12 cellular contexts compared by ENCODE assay signal in the genomic region with DNA sequence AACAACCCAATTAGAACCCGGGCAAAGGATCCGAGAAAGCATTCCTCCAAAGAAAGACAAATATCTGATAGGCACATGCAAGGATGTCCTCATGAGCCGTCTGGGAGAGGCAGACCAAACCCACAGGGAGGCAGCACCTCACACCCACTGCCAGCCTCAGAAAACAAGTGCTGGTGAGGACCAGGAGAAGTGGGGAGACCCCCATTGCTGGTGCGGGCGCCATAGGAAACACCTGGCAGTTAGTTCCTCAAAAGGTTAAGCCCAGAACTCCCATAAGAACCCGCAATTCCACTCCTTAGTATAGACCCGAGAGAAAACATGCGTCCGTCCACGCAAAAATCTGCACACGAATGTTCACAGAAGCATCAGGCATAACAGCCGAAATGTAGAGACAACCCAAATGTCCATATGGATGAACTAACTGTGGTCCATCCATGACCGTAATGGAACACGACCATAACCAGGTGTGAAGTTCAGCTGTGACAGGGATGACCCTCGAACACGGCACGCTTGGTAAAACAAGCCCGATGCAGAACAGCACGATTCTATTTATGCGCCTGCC. TPM values are rescaled to one million over a fixed set of nuclear protein-coding genes. Genes with fewer than 3 reads are reported as not detected.
A peak's percentile ranks its signal among the peaks of the same experiment; 100 is the strongest.
DNase-seq lines count a peak whose midpoint lies in the region; ATAC-seq, FAIRE-seq and TF ChIP-seq lines count a peak whose summit lies in the region.
"Had no signal": no experiment of that assay in that cellular context is flagged by ENCODE, and none has a peak within 500 bp of the region (broad histone marks: within the 10 kb centered on the region; RNA-seq: fewer than 3 reads in every experiment).

No MANE protein-coding gene starts in this region.

- TF ChIP-seq EP300 in HepG2 (IDR thresholded peaks at IDR 0.05; ENCODE audit: low read depth in 2 of 2, low read length in 2 of 2) (no peak), HepG2 (CRISPR knock-in tag; IDR thresholded peaks at IDR 0.05; ENCODE audit: borderline replicate concordance) (no peak)

- no peak for TF ChIP-seq CTCF in HepG2 (CRISPR knock-in tag; IDR thresholded peaks at IDR 0.05)
- TF ChIP-seq CTCF in right lobe of liver (IDR thresholded peaks at IDR 0.05) = no peak
- no peak for TF ChIP-seq CTCF in mesothelial cell of epicardium (IDR thresholded peaks at IDR 0.05; ENCODE audit: unreplicated experiment)

- H3K36me3 ChIP-seq in HepG2 (replicated peaks in 1 of 2; ENCODE audit: control insufficient read depth in 1 of 2, insufficient read depth in 2 of 2, low read length in 2 of 2) (peaks cover 7 to 11% of the 10 kb centered on the region in 2 experiments; a peak in 4 of 5 replicates), right lobe of liver (no peaks in the 10 kb centered on the region)

- H3K27ac ChIP-seq in HepG2 (ENCODE audit: extremely low read length, insufficient read depth, low read length) = peak overlapping the region; percentile 83
- H3K27ac ChIP-seq in right lobe of liver = no peak overlapping the region

- BruUV-seq in HepG2 (replicated peaks; lab: Mats Ljungman, UMichigan) = no TSS peak

- no peaks in the 10 kb centered on the region for H3K36me3 Mint-ChIP-seq in activated naive CD8-positive, alpha-beta T cell
- H3K36me3 Mint-ChIP-seq in mesothelial cell of epicardium = peaks cover 2% of the 10 kb centered on the region

- peak overlapping the region; percentile 54 for H3K27ac Mint-ChIP-seq in activated naive CD8-positive, alpha-beta T cell
- peak overlapping the region; percentile 62 for H3K27ac Mint-ChIP-seq in mesothelial cell of epicardium

- no peak overlapping the region for H3K9ac ChIP-seq in HepG2 (ENCODE audit: insufficient read depth, low read depth, low read length)

- H3K4me3 ChIP-seq in HepG2 (replicated peaks in 1 of 3; ENCODE audit: insufficient read depth in 1 of 3, low read depth in 2 of 3, low read length in 3 of 3) = no peak overlapping the region
- no peak overlapping the region for H3K4me3 ChIP-seq in right lobe of liver
- H3K4me3 ChIP-seq: K562 had no signal

- TF ChIP-seq RAD21 in HepG2 (CRISPR knock-in tag; IDR thresholded peaks at IDR 0.05) = no peak

- no peak overlapping the region for H3K4me2 ChIP-seq in HepG2 (ENCODE audit: low read depth, low read length)

- H3K4me1 Mint-ChIP-seq in activated naive CD8-positive, alpha-beta T cell (ENCODE audit: low read depth) = peaks cover 55% of the 10 kb centered on the region
- H3K4me1 Mint-ChIP-seq in mesothelial cell of epicardium = peaks cover 48% of the 10 kb centered on the region

- H3K9me3 Mint-ChIP-seq in activated naive CD8-positive, alpha-beta T cell (ENCODE audit: low read depth) = no peaks in the 10 kb centered on the region
- no peaks in the 10 kb centered on the region for H3K9me3 Mint-ChIP-seq in mesothelial cell of epicardium

- H3K27me3 Mint-ChIP-seq in activated naive CD8-positive, alpha-beta T cell = no peaks in the 10 kb centered on the region
- no peaks in the 10 kb centered on the region for H3K27me3 Mint-ChIP-seq in mesothelial cell of epicardium (ENCODE audit: low read depth)

- H2AFZ ChIP-seq in HepG2 (ENCODE audit: low read length) = no peak overlapping the region

- TF ChIP-seq POLR2A in HepG2 (IDR thresholded peaks at IDR 0.05; ENCODE audit: insufficient read depth in 1 of 2, low read depth in 2 of 2, low read length in 2 of 2) (0 out of 4 replicates have a peak, but pooled peaks of 1 of the 2 experiments have one; percentile 10), right lobe of liver (IDR thresholded peaks at IDR 0.05) (no peak)

- H3K79me2 ChIP-seq in HepG2 (ENCODE audit: insufficient read depth, low read length) = peaks cover 91% of the 10 kb centered on the region

- POLR2A ChIA-PET in HepG2 (lab: Yijun Ruan, JAX) = no interaction called here

- WGBS in HepG2 (ENCODE audit: low lambda C conversion rate) = 85% methylated on average over 20 of the region's 20 CpGs
- WGBS in right lobe of liver (ENCODE audit: insufficient coverage, low coverage, low lambda C conversion rate, missing lambda C conversion rate) = 61% methylated on average over 19 of the region's 20 CpGs

- peaks cover 91% of the 10 kb centered on the region for H4K20me1 ChIP-seq in HepG2 (ENCODE audit: insufficient read depth, low read length)

- peak overlapping the region; percentile 35 for H3K4me3 Mint-ChIP-seq in activated naive CD8-positive, alpha-beta T cell
- no peak overlapping the region for H3K4me3 Mint-ChIP-seq in mesothelial cell of epicardium

- ATAC-seq in HepG2 (no peak), right lobe of liver (no peak), GM19397 (IDR thresholded peaks at IDR 0.05; ENCODE audit: unreplicated experiment) (no peak)
- ATAC-seq: K562 had no signal

- in situ Hi-C loops in HepG2 (cut with HindIII; ENCODE audit: extremely low pct_ligation_motif_present, low pct_unique_long_range_greater_than_20kb) = no loop called here

- H3K4me1 ChIP-seq in HepG2 (ENCODE audit: insufficient read depth, low read length) (peaks cover 90% of the 10 kb centered on the region), right lobe of liver (peaks cover 0 to 74% (median 45%) of the 10 kb centered on the region in 4 donors)

- intact Hi-C loops in HepG2 (cut with micrococcal nuclease; ENCODE audit: unreplicated experiment) = loop anchor here (5.0 kb wide), 1 partner anchor 776 kb away; a partner anchor contains a TSS
- intact Hi-C loops in right lobe of liver (cut with DNase I) = no loop called here

- CTCF ChIA-PET in HepG2 (lab: Yijun Ruan, JAX; ENCODE audit: low intra/inter-chr PET ratio, low total read pairs) = no interaction called here

- no peaks in the 10 kb centered on the region for H3K27me3 ChIP-seq in HepG2 (ENCODE audit: control insufficient read depth in 1 of 2, insufficient read depth in 2 of 2, low read length in 2 of 2)
- no peaks in the 10 kb centered on the region for H3K27me3 ChIP-seq in right lobe of liver

- H3K9me3 ChIP-seq in HepG2 (ENCODE audit: low read length) = no peaks in the 10 kb centered on the region
- H3K9me3 ChIP-seq in right lobe of liver = no peaks in the 10 kb centered on the region

- FAIRE-seq in HepG2 (lab: Jason Lieb, UNC) = no peak
- FAIRE-seq: K562 had no signal

- DNase-seq in HepG2 (ENCODE audit: low spot score) = no peak
- DNase-seq in right lobe of liver = no peak
- DNase-seq in mesothelial cell of epicardium (ENCODE audit: low spot score in 2 of 2, unreplicated experiment in 2 of 2) = no peak
- no peak for DNase-seq in hepatic stellate cell (ENCODE audit: low spot score)
- DNase-seq in LoVo (ENCODE audit: low spot score) = no peak
- no peak for DNase-seq in NCI-H446 (lab: John Stamatoyannopoulos, UW)
- DNase-seq: NCI-H226; SHP77; stimulated activated naive CD4-positive, alpha-beta T cell treated with Interleukin-2 at 50 U/mL for 16 hours had no signal

RNA-seq across cellular contexts. Expression of a gene that starts 7.9 kb away (rescaled TPM):
- 35.6 and 42.8 TPM in 2 replicates for total RNA-seq in HepG2 (2016; rRNA removed; fragmentation: Illumina TruSeq; extraction: Trizol)
- 29.0 and 33.1 TPM in 2 replicates for total RNA-seq in HepG2 (2016; cell fraction: cytosol; rRNA removed; fragmentation: Illumina TruSeq; extraction: Trizol; ENCODE audit: low read depth)
- total RNA-seq in HepG2 (2016; cell fraction: insoluble cytoplasmic fraction; rRNA removed; fragmentation: Illumina TruSeq; extraction: Trizol) = 34.7 and 46.1 TPM in 2 replicates
- total RNA-seq in HepG2 (2016; cell fraction: membrane; rRNA removed; fragmentation: Illumina TruSeq; extraction: Trizol) = 62.2 and 73.5 TPM in 2 replicates
- 17.6 and 21.2 TPM in 2 replicates for total RNA-seq in HepG2 (2016; cell fraction: nucleus; rRNA removed; fragmentation: Illumina TruSeq; extraction: Trizol)
- 15.1 and 23.1 TPM in 2 replicates for polyA plus RNA-seq in HepG2 (2011; rRNA removed)
- 9.6 and 21.1 TPM in 2 replicates for polyA plus RNA-seq in HepG2 (2011; cell fraction: cytosol; rRNA removed)
- 24.0 and 30.1 TPM in 2 replicates for polyA plus RNA-seq in HepG2 (2011; cell fraction: nucleus; rRNA removed)
- 20.1 and 21.2 TPM in 2 replicates for polyA plus RNA-seq in HepG2 (2012)
- polyA plus RNA-seq in HepG2 (2016; cell fraction: cytosol; fragmentation: Illumina TruSeq; extraction: Trizol; ENCODE audit: low read depth) = 34.6 and 40.9 TPM in 2 replicates
- 47.2 and 47.3 TPM in 2 replicates for polyA plus RNA-seq in HepG2 (2016; cell fraction: insoluble cytoplasmic fraction; fragmentation: Illumina TruSeq; extraction: Trizol; ENCODE audit: low read depth)
- polyA plus RNA-seq in HepG2 (2016; cell fraction: membrane; fragmentation: Illumina TruSeq; extraction: Trizol; ENCODE audit: low read depth) = 55.5 and 74.3 TPM in 2 replicates
- 38.1 and 41.9 TPM in 2 replicates for polyA plus RNA-seq in HepG2 (2016; cell fraction: nucleus; fragmentation: Illumina TruSeq; extraction: Trizol; ENCODE audit: insufficient read depth, low read depth)
- polyA minus RNA-seq in HepG2 (2011; rRNA and poly(A)+ RNA removed; ENCODE audit: low replicate concordance) = 11.1 and 37.8 TPM in 2 replicates
- polyA minus RNA-seq in HepG2 (2011; cell fraction: cytosol; rRNA and poly(A)+ RNA removed) = 24.6 and 29.7 TPM in 2 replicates
- 9.8 and 11.8 TPM in 2 replicates for polyA minus RNA-seq in HepG2 (2011; cell fraction: nucleus; rRNA and poly(A)+ RNA removed)
- total RNA-seq in right lobe of liver = 10 to 100 TPM; 15.8 to 26.0 (median 22.5) TPM
- total RNA-seq in mesothelial cell of epicardium = 33.3 to 38.3 TPM (median 35.5 TPM) in 3 replicates

RNA-seq across cellular contexts. Expression of a gene that starts 27.9 kb away (rescaled TPM):
- total RNA-seq in HepG2 (2016; rRNA removed; fragmentation: Illumina TruSeq; extraction: Trizol) = 24.4 and 30.3 TPM in 2 replicates
- 8.7 and 10.7 TPM in 2 replicates for total RNA-seq in HepG2 (2016; cell fraction: cytosol; rRNA removed; fragmentation: Illumina TruSeq; extraction: Trizol; ENCODE audit: low read depth)
- 24.3 and 28.9 TPM in 2 replicates for total RNA-seq in HepG2 (2016; cell fraction: insoluble cytoplasmic fraction; rRNA removed; fragmentation: Illumina TruSeq; extraction: Trizol)
- total RNA-seq in HepG2 (2016; cell fraction: membrane; rRNA removed; fragmentation: Illumina TruSeq; extraction: Trizol) = 18.5 and 19.0 TPM in 2 replicates
- total RNA-seq in HepG2 (2016; cell fraction: nucleus; rRNA removed; fragmentation: Illumina TruSeq; extraction: Trizol) = 16.6 and 20.8 TPM in 2 replicates
- polyA plus RNA-seq in HepG2 (2011; rRNA removed) = 27.4 and 34.2 TPM in 2 replicates
- polyA plus RNA-seq in HepG2 (2011; cell fraction: cytosol; rRNA removed) = 26.3 and 39.4 TPM in 2 replicates
- 141 and 147 TPM in 2 replicates for polyA plus RNA-seq in HepG2 (2011; cell fraction: nucleus; rRNA removed)
- polyA plus RNA-seq in HepG2 (2012) = 31.4 and 36.8 TPM in 2 replicates
- 9.9 and 10.2 TPM in 2 replicates for polyA plus RNA-seq in HepG2 (2016; cell fraction: cytosol; fragmentation: Illumina TruSeq; extraction: Trizol; ENCODE audit: low read depth)
- 35.6 and 37.8 TPM in 2 replicates for polyA plus RNA-seq in HepG2 (2016; cell fraction: insoluble cytoplasmic fraction; fragmentation: Illumina TruSeq; extraction: Trizol; ENCODE audit: low read depth)
- 15.1 and 15.7 TPM in 2 replicates for polyA plus RNA-seq in HepG2 (2016; cell fraction: membrane; fragmentation: Illumina TruSeq; extraction: Trizol; ENCODE audit: low read depth)
- 59.4 and 67.1 TPM in 2 replicates for polyA plus RNA-seq in HepG2 (2016; cell fraction: nucleus; fragmentation: Illumina TruSeq; extraction: Trizol; ENCODE audit: insufficient read depth, low read depth)
- 7.0 and 28.3 TPM in 2 replicates for polyA minus RNA-seq in HepG2 (2011; rRNA and poly(A)+ RNA removed; ENCODE audit: low replicate concordance)
- 15.8 and 20.3 TPM in 2 replicates for polyA minus RNA-seq in HepG2 (2011; cell fraction: cytosol; rRNA and poly(A)+ RNA removed)
- polyA minus RNA-seq in HepG2 (2011; cell fraction: nucleus; rRNA and poly(A)+ RNA removed) = 11.1 and 17.4 TPM in 2 replicates
- 10 to 100 TPM; 23.2 to 38.4 (median 30.8) TPM for total RNA-seq in right lobe of liver
- 61.3 to 66.1 TPM (median 63.6 TPM) in 3 replicates for total RNA-seq in mesothelial cell of epicardium
